In genomic region chr1:158011714-158012113, GRCh38 we compare ENCODE assay signal across 2 cellular contexts.
TF ChIP-seq lines count a peak whose summit lies in the region.

No MANE protein-coding gene starts in this region.

TF ChIP-seq in SK-N-SH, 30 proteins besides CTCF, POLR2A, EP300 and RAD21 (continued from another document):
- TF ChIP-seq TAF1 (IDR thresholded peaks at IDR 0.05; ENCODE audit: borderline replicate concordance, low read depth, low read length) (no peak), IRF3 (IDR thresholded peaks at IDR 0.05; ENCODE audit: low read depth, low read length) (no peak), FOSL2 (IDR thresholded peaks at IDR 0.05; ENCODE audit: borderline replicate concordance, low read depth) (no peak), MEF2A (IDR thresholded peaks at IDR 0.05; ENCODE audit: borderline replicate concordance, low read depth) (no peak), CHD2 (IDR thresholded peaks at IDR 0.05; ENCODE audit: low read length, partially characterized antibody) (no peak), USF1 (IDR thresholded peaks at IDR 0.05; ENCODE audit: borderline replicate concordance, low read depth) (no peak), RXRA (IDR thresholded peaks at IDR 0.05; ENCODE audit: borderline replicate concordance, low read depth) (no peak), YY1 (IDR thresholded peaks at IDR 0.05; ENCODE audit: low read depth) (no peak), ELF1 (IDR thresholded peaks at IDR 0.05) (no peak), FOXJ3 (CRISPR knock-in tag; IDR thresholded peaks at IDR 0.05) (no peak)

TF ChIP-seq in SK-N-SH treated with all-trans-retinoic acid at 6 μM for 48 hours, 23 proteins besides CTCF, POLR2A, EP300 and RAD21 (continued from another document):
- no peak for TF ChIP-seq CREB5 (CRISPR knock-in tag; IDR thresholded peaks at IDR 0.05; ENCODE audit: low read depth)
- no peak for TF ChIP-seq POU6F1 (CRISPR knock-in tag; IDR thresholded peaks at IDR 0.05; ENCODE audit: borderline replicate concordance, low read depth)
- no peak for TF ChIP-seq RARB (CRISPR knock-in tag; IDR thresholded peaks at IDR 0.05)
- no peak for TF ChIP-seq ZFP30 (CRISPR knock-in tag; IDR thresholded peaks at IDR 0.05)
